ENCODE assay signal across 7 cellular contexts in genomic region chrY:13592450-13592849, GRCh38.
"Had no signal": no experiment of that assay in that cellular context is flagged by ENCODE, and none has a peak within 500 bp of the region (broad histone marks: within the 10 kb centered on the region; RNA-seq: fewer than 3 reads in every experiment).

No MANE protein-coding gene starts in this region.

- H3K4me3 ChIP-seq: K562 had no signal

- FAIRE-seq: H54, HTR-8/SVneo, K562 had no signal

- H3K27ac Mint-ChIP-seq: H9 had no signal

- H3K9me3 Mint-ChIP-seq: H9 had no signal

- H3K4me3 Mint-ChIP-seq: H9 had no signal

- DNase-seq: GOT3, H9, HCEC 1CT, IMR-90 had no signal

- H3K4me1 Mint-ChIP-seq: H9 had no signal
